Comparison of ENCODE assay signal across 22 cellular contexts in genomic region chr4:17065821-17066220, GRCh38.
"Had no signal": no experiment of that assay in that cellular context is flagged by ENCODE, and none has a peak within 500 bp of the region (broad histone marks: within the 10 kb centered on the region; RNA-seq: fewer than 3 reads in every experiment).

No MANE protein-coding gene starts in this region.

- H3K4me1 ChIP-seq: adrenal gland, gastrocnemius medialis had no signal

- H3K27ac Mint-ChIP-seq: activated CD4-positive, alpha-beta T cell treated with anti-CD3 and anti-CD28 coated beads, Interleukin-2, amount 10 ng/mL, durations not matched to agents 7 days and 5 days; activated T-cell treated with anti-CD3 and anti-CD28 coated beads, Interleukin-2, amount 50 U/mL, for 72 hours; nephron progenitor cell; stimulated activated naive CD8-positive, alpha-beta T cell treated with anti-CD3 and anti-CD28 coated beads, Interleukin-15, Interleukin-2, amounts not matched to agents 100 ng/mL and 50 ng/mL, for 24 hours; T-helper 1 cell treated with Interleukin-12 subunit alpha and Interleukin-12 subunit beta and Interleukin-4 antibody, amounts not matched to agents 30 μg/mL and 1 μg/mL, for 36 hours had no signal

- H3K27ac ChIP-seq: adrenal gland, gastrocnemius medialis, tibial nerve had no signal

- H3K9me3 ChIP-seq: adrenal gland, gastrocnemius medialis, tibial nerve had no signal

- H3K9me3 Mint-ChIP-seq: activated CD4-positive, alpha-beta T cell treated with anti-CD3 and anti-CD28 coated beads, Interleukin-2, amount 10 ng/mL, durations not matched to agents 7 days and 5 days; activated T-cell treated with anti-CD3 and anti-CD28 coated beads, Interleukin-2, amount 50 U/mL, for 72 hours; stimulated activated naive CD8-positive, alpha-beta T cell treated with anti-CD3 and anti-CD28 coated beads, Interleukin-15, Interleukin-2, amounts not matched to agents 100 ng/mL and 50 ng/mL, for 24 hours had no signal

- DNase-seq: activated CD4-positive, alpha-beta T cell treated with anti-CD3 and anti-CD28 coated beads, Interleukin-2, amount 10 ng/mL, durations not matched to agents 7 days and 5 days; activated CD8-positive, alpha-beta memory T cell treated with anti-CD3 and anti-CD28 coated beads for 24 hours; activated CD8-positive, alpha-beta memory T cell treated with anti-CD3 and anti-CD28 coated beads, Interleukin-2, amount 50 U/mL, for 48 hours; activated effector memory CD4-positive, alpha-beta T cell treated with anti-CD3 and anti-CD28 coated beads, Interleukin-2, amount 50 U/mL, for 16 hours; activated naive CD4-positive, alpha-beta T cell treated with anti-CD3 and anti-CD28 coated beads, Interleukin-2, amount 50 U/mL, for 16 hours; activated T-cell treated with anti-CD3 and anti-CD28 coated beads, Interleukin-2, amount 50 U/mL, for 72 hours; adrenal gland; dermis blood vessel endothelial cell; effector memory CD4-positive, alpha-beta T cell; gastrocnemius medialis; head of caudate nucleus; kidney; midbrain; nephron progenitor cell; nucleus accumbens; posterior cingulate gyrus had no signal

- H3K4me1 Mint-ChIP-seq: activated CD4-positive, alpha-beta T cell treated with anti-CD3 and anti-CD28 coated beads, Interleukin-2, amount 10 ng/mL, durations not matched to agents 7 days and 5 days; nephron progenitor cell had no signal

- H3K4me3 Mint-ChIP-seq: activated CD4-positive, alpha-beta T cell treated with anti-CD3 and anti-CD28 coated beads, Interleukin-2, amount 10 ng/mL, durations not matched to agents 7 days and 5 days; activated T-cell treated with anti-CD3 and anti-CD28 coated beads, Interleukin-2, amount 50 U/mL, for 72 hours; nephron progenitor cell; stimulated activated naive CD8-positive, alpha-beta T cell treated with anti-CD3 and anti-CD28 coated beads, Interleukin-15, Interleukin-2, amounts not matched to agents 100 ng/mL and 50 ng/mL, for 24 hours; T-helper 1 cell treated with Interleukin-12 subunit alpha and Interleukin-12 subunit beta and Interleukin-4 antibody, amounts not matched to agents 30 μg/mL and 1 μg/mL, for 36 hours had no signal

- H3K27me3 Mint-ChIP-seq: activated CD4-positive, alpha-beta T cell treated with anti-CD3 and anti-CD28 coated beads, Interleukin-2, amount 10 ng/mL, durations not matched to agents 7 days and 5 days; stimulated activated naive CD8-positive, alpha-beta T cell treated with anti-CD3 and anti-CD28 coated beads, Interleukin-15, Interleukin-2, amounts not matched to agents 100 ng/mL and 50 ng/mL, for 24 hours had no signal

- H3K4me3 ChIP-seq: adrenal gland, gastrocnemius medialis, lung, tibial nerve had no signal

- ATAC-seq: activated CD4-positive, CD25-positive, alpha-beta regulatory T cell treated with anti-CD3 and anti-CD28 coated beads, Interleukin-2, amount 50 U/mL, for 24 hours; activated T-cell treated with anti-CD3 and anti-CD28 coated beads, Interleukin-2, amount 50 U/mL, for 72 hours; gastrocnemius medialis; left lobe of liver had no signal

- H3K36me3 ChIP-seq: adrenal gland, gastrocnemius medialis, tibial nerve had no signal

- H3K27me3 ChIP-seq: adrenal gland, gastrocnemius medialis, tibial nerve had no signal
